1 cellular context compared by ENCODE assay signal in genomic region chr16:11312718-11313492, GRCh38.
A peak's percentile ranks its signal among the peaks of the same experiment; 100 is the strongest.
TF ChIP-seq lines count a peak whose summit lies in the region.

No MANE protein-coding gene starts in this region.

TF ChIP-seq in HepG2, 621 proteins besides CTCF, POLR2A, EP300 and RAD21 (continued from another document):
- TF ChIP-seq PRDM10 (CRISPR knock-in tag; IDR thresholded peaks at IDR 0.05; ENCODE audit: low read depth) (0 out of 2 replicates have a peak, but pooled peaks have one; percentile 7), ZBTB7B (CRISPR knock-in tag; IDR thresholded peaks at IDR 0.05) (peak; percentile 77; the same call in 1 of the 2 replicates), TBP (CRISPR knock-in tag; IDR thresholded peaks at IDR 0.05) (no peak), ZNF30 (CRISPR knock-in tag; IDR thresholded peaks at IDR 0.05) (0 out of 2 replicates have a peak, but pooled peaks have one; percentile 53), IRF1 (CRISPR knock-in tag; IDR thresholded peaks at IDR 0.05; ENCODE audit: low read depth) (peak; percentile 100), HES4 (CRISPR knock-in tag; IDR thresholded peaks at IDR 0.05; ENCODE audit: borderline replicate concordance) (peak; percentile 58; the same call in 1 of the 2 replicates)
TF ChIP-seq in HepG2: peak in this region for 139.
